ENCODE assay signal across 22 cellular contexts in the genomic region with DNA sequence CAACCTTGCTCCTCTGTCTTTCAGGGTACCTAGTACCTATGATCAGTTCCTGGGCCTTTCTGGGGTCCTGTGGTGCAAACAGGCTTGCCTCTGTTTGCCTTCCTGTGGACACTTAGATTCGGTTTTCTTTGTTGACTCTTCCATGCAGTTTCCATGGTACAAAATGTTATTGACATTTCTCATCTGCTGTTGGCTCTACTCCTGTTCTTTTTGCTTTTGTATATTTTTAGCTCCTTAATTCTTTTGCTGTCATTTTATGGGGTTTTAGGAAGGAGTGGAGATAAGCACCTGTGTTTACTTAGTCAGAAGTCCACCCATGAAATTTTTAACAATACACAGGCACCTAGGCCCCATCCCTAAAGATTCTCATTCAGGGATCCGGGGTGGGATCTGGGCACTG. TPM values are rescaled to one million over a fixed set of nuclear protein-coding genes. Genes with fewer than 3 reads are reported as not detected.
A peak's percentile ranks its signal among the peaks of the same experiment; 100 is the strongest.
DNase-seq lines count a peak whose midpoint lies in the region; ATAC-seq and TF ChIP-seq lines count a peak whose summit lies in the region.
"Had no signal": no experiment of that assay in that cellular context is flagged by ENCODE, and none has a peak within 500 bp of the region (broad histone marks: within the 10 kb centered on the region; RNA-seq: fewer than 3 reads in every experiment).

No MANE protein-coding gene starts in this region.

- H3K9me3 Mint-ChIP-seq in T-cell: no peaks in the 10 kb centered on the region

- H3K4me1 Mint-ChIP-seq in T-cell: no peaks in the 10 kb centered on the region

- CTCF ChIA-PET in T-cell (lab: Charles Lee): no interaction called here

- TF ChIP-seq CTCF in VCaP (conservative IDR thresholded peaks at IDR 0.05): no peak

- DNase-seq in DMS53 (lab: John Stamatoyannopoulos, UW): peak; percentile 56
- no peak for DNase-seq in DMS53 treated with DMSO at 0.1 percent for 48 hours (lab: John Stamatoyannopoulos, UW; ENCODE audit: unreplicated experiment)
- DNase-seq in DMS79 (lab: John Stamatoyannopoulos, UW): peak; percentile 49
- DNase-seq in NCI-H187 treated with DMSO at 0.1 percent for 48 hours (lab: John Stamatoyannopoulos, UW): peak; percentile 65
- no peak for DNase-seq in T-cell
- no peak for DNase-seq in NCI-H226
- DNase-seq: DND-41; GF-D8; GM23248; NCI-H1048; NCI-H2029; NK-92 treated with Interleukin-12 subunit alpha and Interleukin-12 subunit beta, amount 100 ng/mL, for 24 hours; OCI-M1; SK-N-SH; T-helper 2 cell had no signal

- peak overlapping the region; percentile 96 for H3K27ac ChIP-seq in VCaP
- H3K27ac ChIP-seq: 22Rv1, BLaER1, GM23248, HL-60 had no signal

- H3K4me3 Mint-ChIP-seq in T-cell: no peak overlapping the region

- ATAC-seq in GM19395 (IDR thresholded peaks at IDR 0.05; ENCODE audit: unreplicated experiment) (no peak), T-cell (replicated peaks in 1 of 4) (no peak)
- ATAC-seq: K562 had no signal

- POLR2A ChIA-PET in T-cell (lab: Charles Lee): no interaction called here

- peaks cover 8 to 13% of the 10 kb centered on the region in 2 donors for H3K27me3 Mint-ChIP-seq in T-cell

- H3K27ac Mint-ChIP-seq in T-cell: no peak overlapping the region

- H3K36me3 Mint-ChIP-seq in T-cell: no peaks in the 10 kb centered on the region

RNA-seq across cellular contexts. Expression of a gene that starts 20.5 kb away (rescaled TPM):
- not detected for total RNA-seq in T-cell
- total RNA-seq: GM23248, K562, NCI-H460 had no signal

Comparison
In these comparisons a context has a peak if more than half of its experiments do, and no peak if none do; other contexts are left out.
1. DNase-seq: peak in DMS53 (single experiment), DMS79 (single experiment) and NCI-H187 treated with DMSO at 0.1 percent for 48 hours (single experiment); none in DMS53 treated with DMSO at 0.1 percent for 48 hours (single experiment), T-cell (0 of 34) and NCI-H226 (single experiment).